15 cellular contexts compared by ENCODE assay signal in the genomic region with DNA sequence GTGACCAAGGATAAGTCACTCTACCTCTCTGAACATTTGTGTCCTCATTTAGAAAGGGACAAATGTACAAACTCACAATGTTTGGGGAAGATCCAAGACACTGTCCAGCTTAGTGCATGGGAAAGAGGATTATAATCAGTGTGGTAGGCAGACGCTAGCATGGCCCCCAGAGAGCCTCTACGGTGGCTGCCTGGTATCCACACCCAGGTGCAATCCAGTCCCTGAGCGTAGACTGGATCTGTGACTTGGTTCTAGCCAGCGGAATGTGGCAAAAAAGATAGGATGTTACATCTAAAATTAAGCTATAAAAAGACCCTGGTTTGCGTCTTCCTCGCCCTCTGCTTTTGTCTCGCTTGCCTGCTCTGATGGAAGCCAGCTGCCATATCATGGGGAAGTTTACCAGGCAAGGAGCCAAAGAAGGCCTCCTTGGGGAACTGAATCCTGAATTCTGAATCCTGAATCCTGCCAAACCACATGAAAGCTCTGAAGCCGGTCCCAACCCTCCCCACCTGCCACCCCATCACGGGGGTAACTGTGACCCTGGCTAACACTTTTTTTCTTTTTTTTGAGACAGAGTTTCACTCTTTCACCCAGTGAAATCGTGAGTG. TPM values are rescaled to one million over a fixed set of nuclear protein-coding genes. Genes with fewer than 3 reads are reported as not detected.
DNase-seq lines count a peak whose midpoint lies in the region; ATAC-seq and TF ChIP-seq lines count a peak whose summit lies in the region.
"Had no signal": no experiment of that assay in that cellular context is flagged by ENCODE, and none has a peak within 500 bp of the region (broad histone marks: within the 10 kb centered on the region; RNA-seq: fewer than 3 reads in every experiment).

No MANE protein-coding gene starts in this region.

- DNase-seq in NCI-H1694 treated with DMSO at 0.1 percent for 48 hours (lab: John Stamatoyannopoulos, UW) (peak; percentile 92), cardiac fibroblast (ENCODE audit: low read depth in 2 of 2) (peak; percentile 70 to 90), immature natural killer cell (peak; percentile 16 to 35 (median 32)), tibial nerve (ENCODE audit: low spot score in 2 of 2) (peak; percentile 41 to 69), GOT3 (lab: John Stamatoyannopoulos, UW) (no peak)
- no peak for DNase-seq in activated CD4-positive, alpha-beta T cell treated with anti-CD3 and anti-CD28 coated beads, Interleukin-2, amount 50 U/mL, for 48 hours
- DNase-seq: activated CD4-positive, alpha-beta T cell treated with anti-CD3 and anti-CD28 coated beads for 36 hours; activated naive CD4-positive, alpha-beta T cell treated with anti-CD3 and anti-CD28 coated beads, Interleukin-2, amount 50 U/mL, for 16 hours; HFFc6; NCI-H2081; stomach had no signal

- peaks cover 0 to 48% (median 20%) of the 10 kb centered on the region in 4 donors for H3K4me1 ChIP-seq in tibial nerve

- H3K27ac ChIP-seq in tibial nerve = peak overlapping the region in 2 of 4 donors; percentile 32 to 43
- H3K27ac ChIP-seq: epithelial cell of prostate had no signal

- TF ChIP-seq EP300 in tibial nerve (IDR thresholded peaks at IDR 0.05) = no peak

- H3K4me3 ChIP-seq in cardiac fibroblast (replicated peaks in 1 of 2; ENCODE audit: low read depth in 2 of 2, low read length in 2 of 2) (no peak overlapping the region), tibial nerve (no peak overlapping the region)
- H3K4me3 ChIP-seq: stomach had no signal

- H3K9me3 Mint-ChIP-seq in immature natural killer cell = no peaks in the 10 kb centered on the region
- H3K9me3 Mint-ChIP-seq: HFFc6, memory B cell had no signal

- no peaks in the 10 kb centered on the region for H3K36me3 Mint-ChIP-seq in immature natural killer cell
- H3K36me3 Mint-ChIP-seq: memory B cell had no signal

- peak overlapping the region; percentile 12 to 65 (median 21) for H3K4me3 Mint-ChIP-seq in immature natural killer cell
- H3K4me3 Mint-ChIP-seq: activated CD4-positive, alpha-beta T cell treated with anti-CD3 and anti-CD28 coated beads for 36 hours; HFFc6; memory B cell had no signal

- H3K27ac Mint-ChIP-seq in immature natural killer cell = peak overlapping the region in 5 of 6 donors; percentile 64 to 90 (median 70)
- H3K27ac Mint-ChIP-seq: activated CD4-positive, alpha-beta T cell treated with anti-CD3 and anti-CD28 coated beads for 36 hours; HFFc6; memory B cell had no signal

- peaks cover under 1 to 8% (median 5%) of the 10 kb centered on the region in 3 donors for H3K27me3 Mint-ChIP-seq in immature natural killer cell (ENCODE audit: low read depth in 3 of 3)
- H3K27me3 Mint-ChIP-seq: activated CD4-positive, alpha-beta T cell treated with anti-CD3 and anti-CD28 coated beads for 36 hours had no signal

- H3K36me3 ChIP-seq in tibial nerve = no peaks in the 10 kb centered on the region
- H3K36me3 ChIP-seq: stomach had no signal

- TF ChIP-seq CTCF in cardiac fibroblast (IDR thresholded peaks at IDR 0.05; ENCODE audit: low read depth, low read length) = no peak
- no peak for TF ChIP-seq CTCF in tibial nerve (IDR thresholded peaks at IDR 0.05)

- ATAC-seq in HG02981 (IDR thresholded peaks at IDR 0.05; ENCODE audit: unreplicated experiment) = no peak
- ATAC-seq in HG03135 (IDR thresholded peaks at IDR 0.05; ENCODE audit: unreplicated experiment) = no peak
- ATAC-seq: activated CD4-positive, alpha-beta T cell treated with anti-CD3 and anti-CD28 coated beads for 36 hours had no signal

- 54 to 55% methylated on average over 10 of the region's 10 CpGs for WGBS in tibial nerve, 2 donors

- TF ChIP-seq POLR2A in tibial nerve (IDR thresholded peaks at IDR 0.05) = no peak

- peaks cover 73 to 77% of the 10 kb centered on the region in 2 donors for H3K4me1 Mint-ChIP-seq in immature natural killer cell

- peaks cover 0 to 4% of the 10 kb centered on the region in 2 donors for H3K27me3 ChIP-seq in tibial nerve

- H3K9me3 ChIP-seq in tibial nerve = no peaks in the 10 kb centered on the region
- H3K9me3 ChIP-seq: stomach had no signal

RNA-seq across cellular contexts. Expression of a gene that starts 51.6 kb away (rescaled TPM):
- 1 to 10 TPM; 2.8 to 9.7 (median 6.8) TPM for polyA plus RNA-seq in immature natural killer cell
- 10 to 100 TPM; 34.1 to 95.1 (median 42.4) TPM for total RNA-seq in tibial nerve

Comparison
In these comparisons a context has a peak if more than half of its experiments do, and no peak if none do; other contexts are left out.
1. DNase-seq: peak in NCI-H1694 treated with DMSO at 0.1 percent for 48 hours (single experiment), cardiac fibroblast (2 of 2), immature natural killer cell (3 of 3) and tibial nerve (2 of 2); none in GOT3 (single experiment) and activated CD4-positive, alpha-beta T cell treated with anti-CD3 and anti-CD28 coated beads, Interleukin-2, amount 50 U/mL, for 48 hours (0 of 2).